ENCODE assay signal across 12 cellular contexts in the genomic region with DNA sequence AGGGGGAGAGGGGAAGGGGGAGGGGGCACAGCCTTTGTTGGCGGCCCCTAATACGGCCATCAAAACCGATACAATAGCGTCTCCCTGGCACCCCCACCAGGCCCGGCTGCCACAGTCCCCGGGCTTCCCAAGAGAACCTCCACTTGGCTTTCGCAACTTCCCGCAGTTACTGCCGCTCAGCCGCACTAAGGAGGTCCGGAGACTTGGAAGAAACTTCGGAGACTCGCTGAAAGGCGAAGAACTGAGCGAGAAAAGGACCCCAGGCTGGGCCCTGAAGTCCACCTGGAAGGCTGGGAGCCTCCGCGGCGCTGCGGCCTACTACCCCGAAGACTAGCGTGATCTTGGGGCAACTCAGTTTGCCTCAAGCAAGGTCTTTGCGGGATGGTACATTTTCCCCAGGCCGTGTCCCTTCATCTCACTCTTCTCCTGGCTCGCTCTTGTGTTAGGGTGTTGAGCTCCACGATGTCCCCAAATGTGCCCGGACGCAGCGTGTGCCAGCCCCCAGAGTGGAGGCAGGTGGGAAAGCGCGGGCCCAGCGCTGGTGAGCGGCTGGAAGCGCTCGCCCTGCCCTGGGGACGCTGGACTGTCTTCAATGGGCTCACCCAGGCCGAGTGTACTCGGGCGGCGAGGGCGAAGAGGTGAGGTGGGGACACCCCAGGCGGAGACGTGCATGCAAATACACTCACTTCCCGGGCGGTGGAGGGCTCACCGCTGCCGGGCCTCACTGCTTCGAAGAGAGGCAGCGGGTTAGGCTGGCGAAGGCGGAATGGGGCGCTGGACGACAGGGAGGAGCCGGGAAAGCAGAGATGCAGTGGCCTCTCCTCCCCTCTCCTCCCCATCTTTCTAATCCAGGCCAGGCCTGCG. TPM values are rescaled to one million over a fixed set of nuclear protein-coding genes. Genes with fewer than 3 reads are reported as not detected.
DNase-seq lines count a peak whose midpoint lies in the region; ATAC-seq and TF ChIP-seq lines count a peak whose summit lies in the region.
"Had no signal": no experiment of that assay in that cellular context is flagged by ENCODE, and none has a peak within 500 bp of the region (broad histone marks: within the 10 kb centered on the region; RNA-seq: fewer than 3 reads in every experiment).

No MANE protein-coding gene starts in this region.

- peaks cover 4 to 38% (median 27%) of the 10 kb centered on the region in 5 donors for H3K9me3 Mint-ChIP-seq in CD8-positive, alpha-beta memory T cell
- H3K9me3 Mint-ChIP-seq in naive thymus-derived CD4-positive, alpha-beta T cell = peaks cover 0 to 59% (median 26%) of the 10 kb centered on the region in 11 donors
- no peaks in the 10 kb centered on the region for H3K9me3 Mint-ChIP-seq in natural killer cell treated with Interleukin-12 subunit alpha and Interleukin-12 subunit beta and Interleukin-15 and Interleukin-18, amount 100 ng/mL, for 72 hours

- no peak for DNase-seq in CD8-positive, alpha-beta memory T cell
- no peak for DNase-seq in choroid plexus epithelial cell (ENCODE audit: low read depth)
- DNase-seq in naive thymus-derived CD4-positive, alpha-beta T cell = no peak
- DNase-seq in DMS 273 (lab: John Stamatoyannopoulos, UW; ENCODE audit: unreplicated experiment) = no peak
- DNase-seq in natural killer cell treated with Interleukin-12 subunit alpha and Interleukin-12 subunit beta and Interleukin-15 and Interleukin-18, amount 100 ng/mL, for 72 hours (ENCODE audit: low spot score) = no peak
- DNase-seq: amniotic stem cell, NCI-H510A treated with DMSO at 0.1 percent for 48 hours had no signal

- peak overlapping the region; percentile 87; the same call in 1 of the 2 replicates for H2AFZ ChIP-seq in KMS-11 (ENCODE audit: low read depth)

- peaks cover 15 to 29% (median 22%) of the 10 kb centered on the region in 3 donors for H3K4me1 Mint-ChIP-seq in CD8-positive, alpha-beta memory T cell
- H3K4me1 Mint-ChIP-seq in naive thymus-derived CD4-positive, alpha-beta T cell = peaks cover 0 to 41% (median 29%) of the 10 kb centered on the region in 7 donors
- H3K4me1 Mint-ChIP-seq in natural killer cell treated with Interleukin-12 subunit alpha and Interleukin-12 subunit beta and Interleukin-15 and Interleukin-18, amount 100 ng/mL, for 72 hours (ENCODE audit: low read depth in 2 of 2) = peaks cover 0 to 15% of the 10 kb centered on the region in 2 donors

- H3K4me3 ChIP-seq in CD8-positive, alpha-beta memory T cell (ENCODE audit: low read length) = no peak overlapping the region
- H3K4me3 ChIP-seq in KMS-11 (IDR thresholded peaks at IDR 0.05; ENCODE audit: insufficient read depth, low read depth, low read length) (no peak overlapping the region), choroid plexus epithelial cell (ENCODE audit: low read depth, low read length) (peak overlapping the region; percentile 65)
- H3K4me3 ChIP-seq in naive thymus-derived CD4-positive, alpha-beta T cell (ENCODE audit: low read length) = no peak overlapping the region

- peak overlapping the region; percentile 43; the same call in 1 of the 2 replicates for H3K4me2 ChIP-seq in KMS-11

- peak; percentile 25 for ATAC-seq in naive thymus-derived CD4-positive, alpha-beta T cell
- ATAC-seq in HG02981 (IDR thresholded peaks at IDR 0.05; ENCODE audit: unreplicated experiment) = no peak
- no peak for ATAC-seq in HG02759 (IDR thresholded peaks at IDR 0.05; ENCODE audit: unreplicated experiment)
- ATAC-seq in natural killer cell treated with Interleukin-12 subunit alpha and Interleukin-12 subunit beta and Interleukin-15 and Interleukin-18, amount 100 ng/mL, for 72 hours = no peak

- H3K27me3 Mint-ChIP-seq in CD8-positive, alpha-beta memory T cell = peaks cover 74 to 89% of the 10 kb centered on the region in 2 donors
- peaks cover 86 to 89% (median 86%) of the 10 kb centered on the region in 5 donors for H3K27me3 Mint-ChIP-seq in naive thymus-derived CD4-positive, alpha-beta T cell
- peaks cover 59 to 73% of the 10 kb centered on the region in 2 donors for H3K27me3 Mint-ChIP-seq in natural killer cell treated with Interleukin-12 subunit alpha and Interleukin-12 subunit beta and Interleukin-15 and Interleukin-18, amount 100 ng/mL, for 72 hours

- peaks cover 7% of the 10 kb centered on the region for H3K4me1 ChIP-seq in CD8-positive, alpha-beta memory T cell (ENCODE audit: insufficient read depth, low read length)
- H3K4me1 ChIP-seq in KMS-11 (ENCODE audit: low read depth, poor library complexity, severe bottlenecking) = no peaks in the 10 kb centered on the region
- H3K4me1 ChIP-seq in naive thymus-derived CD4-positive, alpha-beta T cell (ENCODE audit: control insufficient read depth in 2 of 2, insufficient read depth in 2 of 2, low read length in 2 of 2) = peaks cover 0 to 11% of the 10 kb centered on the region in 2 donors

- H3K79me2 ChIP-seq in KMS-11 (ENCODE audit: insufficient read depth, low read depth) = no peaks in the 10 kb centered on the region

- peaks cover 69% of the 10 kb centered on the region for H3K27me3 ChIP-seq in CD8-positive, alpha-beta memory T cell (ENCODE audit: insufficient read depth, low read length, poor library complexity, severe bottlenecking)
- no peaks in the 10 kb centered on the region for H3K27me3 ChIP-seq in KMS-11 (ENCODE audit: insufficient read depth, low read depth)
- peaks cover 14 to 64% of the 10 kb centered on the region in 2 donors for H3K27me3 ChIP-seq in naive thymus-derived CD4-positive, alpha-beta T cell (ENCODE audit: control insufficient read depth in 2 of 2, insufficient read depth in 2 of 2, low read length in 2 of 2)

- peak overlapping the region in 4 of 7 donors; percentile 32 to 78 (median 42) for H3K4me3 Mint-ChIP-seq in CD8-positive, alpha-beta memory T cell
- H3K4me3 Mint-ChIP-seq in naive thymus-derived CD4-positive, alpha-beta T cell = peak overlapping the region in 9 of 10 donors; percentile 16 to 83 (median 47)
- no peak overlapping the region for H3K4me3 Mint-ChIP-seq in natural killer cell treated with Interleukin-12 subunit alpha and Interleukin-12 subunit beta and Interleukin-15 and Interleukin-18, amount 100 ng/mL, for 72 hours

- H3K9ac ChIP-seq in KMS-11 = peak overlapping the region; percentile 52; the same call in 1 of the 2 replicates

- CTCF ChIA-PET in CD8-positive, alpha-beta memory T cell (lab: Charles Lee) = no interaction called here
- CTCF ChIA-PET in naive thymus-derived CD4-positive, alpha-beta T cell (lab: Charles Lee) = no interaction called here

- H3K36me3 Mint-ChIP-seq in CD8-positive, alpha-beta memory T cell = peaks cover 0 to 8% (median 0%) of the 10 kb centered on the region in 3 donors
- peaks cover 0 to 11% (median 2%) of the 10 kb centered on the region in 5 donors for H3K36me3 Mint-ChIP-seq in naive thymus-derived CD4-positive, alpha-beta T cell
- H3K36me3 Mint-ChIP-seq in natural killer cell treated with Interleukin-12 subunit alpha and Interleukin-12 subunit beta and Interleukin-15 and Interleukin-18, amount 100 ng/mL, for 72 hours = peaks cover 8% of the 10 kb centered on the region

- H4K20me1 ChIP-seq in KMS-11 (ENCODE audit: insufficient read depth) = no peaks in the 10 kb centered on the region

- H3K27ac Mint-ChIP-seq in CD8-positive, alpha-beta memory T cell = no peak overlapping the region
- H3K27ac Mint-ChIP-seq in naive thymus-derived CD4-positive, alpha-beta T cell = peak overlapping the region in 5 of 9 donors; percentile 14 to 65 (median 40)
- no peak overlapping the region for H3K27ac Mint-ChIP-seq in natural killer cell treated with Interleukin-12 subunit alpha and Interleukin-12 subunit beta and Interleukin-15 and Interleukin-18, amount 100 ng/mL, for 72 hours

- no peak overlapping the region for H3K27ac ChIP-seq in CD8-positive, alpha-beta memory T cell (ENCODE audit: low read depth, low read length)
- no peak overlapping the region for H3K27ac ChIP-seq in KMS-11
- no peak overlapping the region for H3K27ac ChIP-seq in naive thymus-derived CD4-positive, alpha-beta T cell (ENCODE audit: low read depth, low read length)
- H3K27ac ChIP-seq: neutrophil had no signal

- POLR2A ChIA-PET in CD8-positive, alpha-beta memory T cell (lab: Charles Lee) = no interaction called here
- POLR2A ChIA-PET in naive thymus-derived CD4-positive, alpha-beta T cell (lab: Charles Lee) = no interaction called here

- intact Hi-C loops in naive thymus-derived CD4-positive, alpha-beta T cell (cut with micrococcal nuclease) = no loop called here

- no peaks in the 10 kb centered on the region for H3K36me3 ChIP-seq in CD8-positive, alpha-beta memory T cell (ENCODE audit: insufficient read depth, low read length)
- no peaks in the 10 kb centered on the region for H3K36me3 ChIP-seq in KMS-11 (ENCODE audit: insufficient read depth)
- no peaks in the 10 kb centered on the region for H3K36me3 ChIP-seq in naive thymus-derived CD4-positive, alpha-beta T cell (ENCODE audit: control insufficient read depth in 2 of 3, insufficient read depth in 3 of 3, low read length in 3 of 3)
- H3K36me3 ChIP-seq: neutrophil had no signal

- H3K9me3 ChIP-seq in CD8-positive, alpha-beta memory T cell (ENCODE audit: low read length) = no peaks in the 10 kb centered on the region
- H3K9me3 ChIP-seq in naive thymus-derived CD4-positive, alpha-beta T cell (ENCODE audit: control insufficient read depth in 2 of 3, low read length in 3 of 3) = peaks cover 0 to 26% (median 0%) of the 10 kb centered on the region in 3 experiments
- H3K9me3 ChIP-seq: neutrophil had no signal

- no peak for TF ChIP-seq CTCF in KMS-11 (conservative IDR thresholded peaks at IDR 0.05; ENCODE audit: low read depth, low read length)
- TF ChIP-seq CTCF in choroid plexus epithelial cell (conservative IDR thresholded peaks at IDR 0.05; ENCODE audit: low read depth, low read length) = no peak

RNA-seq across cellular contexts. Expression of gene NKX6-1, which starts 2.5 kb away (rescaled TPM):
- not detected for total RNA-seq in CD8-positive, alpha-beta memory T cell
- polyA plus RNA-seq in CD8-positive, alpha-beta memory T cell = not detected
- total RNA-seq in naive thymus-derived CD4-positive, alpha-beta T cell = not detected
- not detected for polyA plus RNA-seq in naive thymus-derived CD4-positive, alpha-beta T cell
- total RNA-seq in natural killer cell treated with Interleukin-12 subunit alpha and Interleukin-12 subunit beta and Interleukin-15 and Interleukin-18, amount 100 ng/mL, for 72 hours = not detected
- total RNA-seq: T-helper 2 cell treated with Interferon-gamma antibody and Interleukin-4, amounts not matched to agents 100 ng/mL and 5 ng/mL, for 36 hours had no signal

Comparison
In these comparisons a context has a peak if more than half of its experiments do, and no peak if none do; other contexts are left out.
1. H3K27ac Mint-ChIP-seq: peak in naive thymus-derived CD4-positive, alpha-beta T cell (5 of 9); none in CD8-positive, alpha-beta memory T cell (0 of 8) and natural killer cell treated with Interleukin-12 subunit alpha and Interleukin-12 subunit beta and Interleukin-15 and Interleukin-18, amount 100 ng/mL, for 72 hours (0 of 2).